In genomic region chr1:84583648-84584047, GRCh38 we compare ENCODE assay signal across 14 cellular contexts. TPM values are rescaled to one million over a fixed set of nuclear protein-coding genes. Genes with fewer than 3 reads are reported as not detected.
A peak's percentile ranks its signal among the peaks of the same experiment; 100 is the strongest.
DNase-seq lines count a peak whose midpoint lies in the region; ATAC-seq and TF ChIP-seq lines count a peak whose summit lies in the region.
"Had no signal": no experiment of that assay in that cellular context is flagged by ENCODE, and none has a peak within 500 bp of the region (broad histone marks: within the 10 kb centered on the region; RNA-seq: fewer than 3 reads in every experiment).

No MANE protein-coding gene starts in this region.

- H3K27ac Mint-ChIP-seq in chondrocyte (ENCODE audit: unreplicated experiment) (peak overlapping the region; percentile 76), nephron (peak overlapping the region; percentile 95 to 99 (median 98))
- H3K27ac Mint-ChIP-seq: activated naive CD8-positive, alpha-beta T cell treated with anti-CD3 and anti-CD28 coated beads for 36 hours; dendritic cell treated with granulocyte-macrophage colony-stimulating factor and Interleukin-4, amounts not matched to agents 40 ng/mL and 50 ng/mL, for 4 days had no signal

- TF ChIP-seq CTCF in MM.1S (IDR thresholded peaks at IDR 0.05; ENCODE audit: low read length) (no peak), chondrocyte (IDR thresholded peaks at IDR 0.05) (no peak), nephron (IDR thresholded peaks at IDR 0.05; ENCODE audit: unreplicated experiment in 3 of 3) (no peak)

- H3K27me3 Mint-ChIP-seq in chondrocyte (ENCODE audit: low read depth) (no peaks in the 10 kb centered on the region), nephron (ENCODE audit: low read depth) (no peaks in the 10 kb centered on the region)
- H3K27me3 Mint-ChIP-seq: activated naive CD8-positive, alpha-beta T cell treated with anti-CD3 and anti-CD28 coated beads for 36 hours; dendritic cell treated with granulocyte-macrophage colony-stimulating factor and Interleukin-4, amounts not matched to agents 40 ng/mL and 50 ng/mL, for 4 days had no signal

- H3K9me3 Mint-ChIP-seq in chondrocyte (ENCODE audit: low read depth) (no peaks in the 10 kb centered on the region), nephron (peaks cover 3% of the 10 kb centered on the region)
- H3K9me3 Mint-ChIP-seq: activated naive CD8-positive, alpha-beta T cell treated with anti-CD3 and anti-CD28 coated beads for 36 hours; dendritic cell treated with granulocyte-macrophage colony-stimulating factor and Interleukin-4, amounts not matched to agents 40 ng/mL and 50 ng/mL, for 4 days had no signal

- no peaks in the 10 kb centered on the region for H3K36me3 ChIP-seq in MM.1S (replicated peaks; ENCODE audit: insufficient read depth, low read length)
- H3K36me3 ChIP-seq: gastrocnemius medialis had no signal

- peak overlapping the region; percentile 52 for H2AFZ ChIP-seq in MM.1S (ENCODE audit: low read length)

- 0 out of 2 replicates have a peak, but pooled peaks cover 5% of the 10 kb centered on the region for H3K4me1 ChIP-seq in MM.1S (ENCODE audit: low read length)

- H3K79me2 ChIP-seq in MM.1S (ENCODE audit: low read length): no peaks in the 10 kb centered on the region

- peak overlapping the region; percentile 67; the same call in 1 of the 2 replicates for H3K27ac ChIP-seq in MM.1S (ENCODE audit: low read length)
- H3K27ac ChIP-seq: neutrophil had no signal

- H3F3A ChIP-seq in MM.1S (ENCODE audit: insufficient read depth, low read length): peaks cover 12% of the 10 kb centered on the region

- H3K36me3 Mint-ChIP-seq in chondrocyte (ENCODE audit: low read depth): no peaks in the 10 kb centered on the region
- no peaks in the 10 kb centered on the region for H3K36me3 Mint-ChIP-seq in nephron (ENCODE audit: low read depth)
- H3K36me3 Mint-ChIP-seq: activated naive CD8-positive, alpha-beta T cell treated with anti-CD3 and anti-CD28 coated beads for 36 hours had no signal

- H3K9ac ChIP-seq in MM.1S (ENCODE audit: low read length): peak overlapping the region; percentile 5; the same call in 1 of the 2 replicates

- DNase-seq in MM.1S: peak; percentile 34
- no peak for DNase-seq in chondrocyte (ENCODE audit: low spot score)
- DNase-seq in D341Med (ENCODE audit: low spot score): no peak
- DNase-seq in stimulated activated CD4-positive, alpha-beta T cell treated with anti-CD3 and anti-CD28 coated beads, Interleukin-2, amount 100 ng/mL, for 24 hours: no peak
- DNase-seq in NCI-H446 treated with DMSO at 0.1 percent for 48 hours (lab: John Stamatoyannopoulos, UW): no peak
- DNase-seq in effector CD8-positive, alpha-beta T cell (lab: John Stamatoyannopoulos, UW): no peak
- DNase-seq: activated naive CD8-positive, alpha-beta T cell treated with anti-CD3 and anti-CD28 coated beads for 36 hours; gastrocnemius medialis; NCI-H2029 treated with DMSO at 0.1 percent for 48 hours; stimulated activated CD4-positive, alpha-beta T cell treated with anti-CD3 and anti-CD28 coated beads, Interleukin-15, amount 100 ng/mL, for 24 hours had no signal

- peak overlapping the region; percentile 36 for H3K4me3 ChIP-seq in MM.1S (ENCODE audit: low read length)
- H3K4me3 ChIP-seq: gastrocnemius medialis had no signal

- H3K9me2 ChIP-seq in MM.1S (replicated peaks; ENCODE audit: insufficient read depth, low read length): no peaks in the 10 kb centered on the region

- H4K20me1 ChIP-seq in MM.1S (ENCODE audit: insufficient read depth, low read length): no peaks in the 10 kb centered on the region

- H3K4me2 ChIP-seq in MM.1S (ENCODE audit: low read depth, low read length): peak overlapping the region; percentile 55; the same call in 1 of the 2 replicates

- H3K4me3 Mint-ChIP-seq in chondrocyte (ENCODE audit: unreplicated experiment): peak overlapping the region; percentile 8
- H3K4me3 Mint-ChIP-seq in nephron: peak overlapping the region; percentile 1 to 37 (median 1)
- H3K4me3 Mint-ChIP-seq: activated naive CD8-positive, alpha-beta T cell treated with anti-CD3 and anti-CD28 coated beads for 36 hours; dendritic cell treated with granulocyte-macrophage colony-stimulating factor and Interleukin-4, amounts not matched to agents 40 ng/mL and 50 ng/mL, for 4 days had no signal

- H3K9me3 ChIP-seq in MM.1S (replicated peaks; ENCODE audit: insufficient read depth, low read length): no peaks in the 10 kb centered on the region
- H3K9me3 ChIP-seq: gastrocnemius medialis, neutrophil had no signal

- peaks cover 16% of the 10 kb centered on the region for H3K4me1 Mint-ChIP-seq in chondrocyte (ENCODE audit: low read depth)
- H3K4me1 Mint-ChIP-seq in nephron: peaks cover 36% of the 10 kb centered on the region
- H3K4me1 Mint-ChIP-seq: activated naive CD8-positive, alpha-beta T cell treated with anti-CD3 and anti-CD28 coated beads for 36 hours had no signal

- peak; percentile 53 for ATAC-seq in GM18511 (IDR thresholded peaks at IDR 0.05; ENCODE audit: unreplicated experiment)
- ATAC-seq: gastrocnemius medialis had no signal

- H3K27me3 ChIP-seq in MM.1S (replicated peaks; ENCODE audit: insufficient read depth, low read length): no peaks in the 10 kb centered on the region
- H3K27me3 ChIP-seq: gastrocnemius medialis, neutrophil had no signal

RNA-seq across cellular contexts. Expression of gene CTBS, which starts 9.4 kb away (rescaled TPM):
- total RNA-seq in chondrocyte: 20.3 to 22.0 TPM (median 20.9 TPM) in 3 replicates
